ENCODE assay signal across 26 cellular contexts in the genomic region with DNA sequence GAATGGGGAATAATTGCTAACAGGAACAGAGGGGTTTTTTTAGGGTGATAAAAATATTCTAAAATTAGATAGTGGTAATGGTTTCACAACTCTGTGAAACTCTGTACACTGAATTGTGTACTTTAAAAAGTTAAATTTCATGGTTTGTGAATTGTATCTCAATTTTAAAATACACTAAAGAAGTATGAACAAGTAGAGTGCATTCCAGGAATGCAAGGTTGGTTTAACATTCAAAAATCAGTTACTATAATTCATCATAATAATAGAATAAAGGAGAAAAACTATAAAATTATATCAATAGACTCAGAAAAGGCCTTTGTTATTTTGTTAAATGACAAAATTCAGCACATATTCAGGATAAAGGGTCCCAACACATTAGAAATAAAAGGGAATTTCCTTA. TPM values are rescaled to one million over a fixed set of nuclear protein-coding genes. Genes with fewer than 3 reads are reported as not detected.
DNase-seq lines count a peak whose midpoint lies in the region; ATAC-seq, FAIRE-seq and TF ChIP-seq lines count a peak whose summit lies in the region.
"Had no signal": no experiment of that assay in that cellular context is flagged by ENCODE, and none has a peak within 500 bp of the region (broad histone marks: within the 10 kb centered on the region; RNA-seq: fewer than 3 reads in every experiment).

No MANE protein-coding gene starts in this region.

- peaks cover 60% of the 10 kb centered on the region for H3K4me1 Mint-ChIP-seq in activated naive CD4-positive, alpha-beta T cell treated with anti-CD3 and anti-CD28 coated beads for 36 hours (ENCODE audit: low read depth)
- H3K4me1 Mint-ChIP-seq in activated B cell treated with CpG ODN at 0.5 μM for 24 hours: peaks cover 45% of the 10 kb centered on the region
- H3K4me1 Mint-ChIP-seq in activated T-helper 17 cell treated with anti-CD3 and anti-CD28 coated beads, Interleukin-2, amount 50 U/mL, for 72 hours: peaks cover 39% of the 10 kb centered on the region
- peaks cover 32% of the 10 kb centered on the region for H3K4me1 Mint-ChIP-seq in CD4-positive, alpha-beta T cell (ENCODE audit: low read depth)

- intact Hi-C loops in activated naive CD4-positive, alpha-beta T cell treated with anti-CD3 and anti-CD28 coated beads for 36 hours (cut with micrococcal nuclease): loop anchor here (2.0 kb wide), 1 partner anchor 150 kb away; the partner anchor contains the start of genes ERG28 and TTLL5
- intact Hi-C loops in activated B cell treated with CpG ODN at 0.5 μM for 24 hours (cut with micrococcal nuclease): loop anchor here (1.0 to 10.0 kb wide), 2 partner anchors 12 to 1614 kb away; no protein-coding TSS in a partner anchor
- intact Hi-C loops in K562 (cut with micrococcal nuclease): no loop called here
- intact Hi-C loops in CD4-positive, alpha-beta T cell (cut with DNase I, micrococcal nuclease): loop anchor here in 1 of 2 experiments (10.0 kb wide), 1 partner anchor 144 kb away; no protein-coding TSS in a partner anchor

- no peaks in the 10 kb centered on the region for H3K36me3 ChIP-seq in K562 (ENCODE audit: control insufficient read depth, insufficient read depth, low read length)

- peaks cover 25% of the 10 kb centered on the region for H3K9me3 Mint-ChIP-seq in activated naive CD4-positive, alpha-beta T cell treated with anti-CD3 and anti-CD28 coated beads for 36 hours
- H3K9me3 Mint-ChIP-seq in activated B cell treated with CpG ODN at 0.5 μM for 24 hours: peaks cover 5% of the 10 kb centered on the region
- H3K9me3 Mint-ChIP-seq in activated T-helper 17 cell treated with anti-CD3 and anti-CD28 coated beads, Interleukin-2, amount 50 U/mL, for 72 hours: peaks cover 11% of the 10 kb centered on the region
- H3K9me3 Mint-ChIP-seq in CD4-positive, alpha-beta T cell: peaks cover 7% of the 10 kb centered on the region

- no TSS peak for BruUV-seq in K562 (replicated peaks; lab: Mats Ljungman, UMichigan)

- H3K27ac Mint-ChIP-seq in activated naive CD4-positive, alpha-beta T cell treated with anti-CD3 and anti-CD28 coated beads for 36 hours: peak overlapping the region; percentile 83
- peak overlapping the region; percentile 50 for H3K27ac Mint-ChIP-seq in activated B cell treated with CpG ODN at 0.5 μM for 24 hours
- peak overlapping the region; percentile 91 for H3K27ac Mint-ChIP-seq in activated T-helper 17 cell treated with anti-CD3 and anti-CD28 coated beads, Interleukin-2, amount 50 U/mL, for 72 hours
- H3K27ac Mint-ChIP-seq in CD4-positive, alpha-beta T cell: no peak overlapping the region
- H3K27ac Mint-ChIP-seq: CD8-positive, alpha-beta T cell had no signal

- in situ Hi-C loops in K562 (cut with MboI): no loop called here

- H3K27me3 ChIP-seq in K562 (ENCODE audit: control insufficient read depth in 2 of 2, insufficient read depth in 2 of 2, low read length in 2 of 2): peaks cover 0 to 9% of the 10 kb centered on the region in 2 experiments; a peak in 1 of 5 replicates
- no peaks in the 10 kb centered on the region for H3K27me3 ChIP-seq in CD4-positive, alpha-beta T cell (ENCODE audit: control insufficient read depth, insufficient read depth, low read length)

- H3K9me3 ChIP-seq in K562 (replicated peaks; ENCODE audit: control insufficient read depth, insufficient read depth, low read depth, low read length): no peaks in the 10 kb centered on the region
- H3K9me3 ChIP-seq in CD4-positive, alpha-beta T cell (ENCODE audit: control insufficient read depth, low read length): peaks cover 18% of the 10 kb centered on the region

- no peak overlapping the region for H2AFZ ChIP-seq in K562 (ENCODE audit: low read depth, low read length)

- CTCF ChIA-PET in activated naive CD4-positive, alpha-beta T cell treated with anti-CD3 and anti-CD28 coated beads for 36 hours (lab: Charles Lee): interaction anchor here (1.0 to 1.7 kb wide), 3 partner anchors 22 to 143 kb away, joined by 3 to 12 read pairs (median 4); no protein-coding TSS in a partner anchor
- CTCF ChIA-PET in activated B cell treated with CpG ODN at 0.5 μM for 24 hours (lab: Charles Lee) (no interaction called here), K562 (lab: Yijun Ruan, JAX; ENCODE audit: low intra/inter-chr PET ratio) (no interaction called here), HEK293T (lab: Yijun Ruan, JAX) (no interaction called here)
- CTCF ChIA-PET in CD4-positive, alpha-beta T cell (lab: Charles Lee): no interaction called here

- H3K4me3 ChIP-seq in K562: no peak overlapping the region

- peaks cover 0 to 9% of the 10 kb centered on the region in 2 experiments; a peak in 3 of 5 replicates for H3K4me1 ChIP-seq in K562 (replicated peaks in 1 of 2; ENCODE audit: control insufficient read depth in 2 of 2, insufficient read depth in 2 of 2, low read length in 2 of 2)

- POLR2A ChIA-PET in activated B cell treated with CpG ODN at 0.5 μM for 24 hours (lab: Charles Lee): interaction anchor here (1.3 to 6.5 kb wide), 2 partner anchors 16 to 28 kb away, joined by 4 to 132 read pairs; no protein-coding TSS in a partner anchor
- POLR2A ChIA-PET in K562 (lab: Yijun Ruan, JAX): no interaction called here
- POLR2A ChIA-PET in HEK293T (lab: Yijun Ruan, JAX): no interaction called here
- POLR2A ChIA-PET in CD4-positive, alpha-beta T cell (lab: Charles Lee): no interaction called here

- no peak overlapping the region for H3K9ac ChIP-seq in K562 (ENCODE audit: insufficient read depth in 1 of 2, low read depth in 2 of 2, low read length in 2 of 2)
- H3K9ac ChIP-seq: KMS-11 had no signal

- TF ChIP-seq POLR2A in K562 (conservative IDR thresholded peaks at IDR 0.05): no peak

- no peaks in the 10 kb centered on the region for H3K27me3 Mint-ChIP-seq in activated naive CD4-positive, alpha-beta T cell treated with anti-CD3 and anti-CD28 coated beads for 36 hours (ENCODE audit: low read depth)
- H3K27me3 Mint-ChIP-seq in activated B cell treated with CpG ODN at 0.5 μM for 24 hours: no peaks in the 10 kb centered on the region
- no peaks in the 10 kb centered on the region for H3K27me3 Mint-ChIP-seq in activated T-helper 17 cell treated with anti-CD3 and anti-CD28 coated beads, Interleukin-2, amount 50 U/mL, for 72 hours
- H3K27me3 Mint-ChIP-seq in CD4-positive, alpha-beta T cell: no peaks in the 10 kb centered on the region

- no peaks in the 10 kb centered on the region for H3K9me1 ChIP-seq in K562 (ENCODE audit: control insufficient read depth, insufficient read depth, low read length)

- no peaks in the 10 kb centered on the region for H4K20me1 ChIP-seq in K562 (replicated peaks; ENCODE audit: control insufficient read depth, insufficient read depth, low read length)

- H3K4me3 Mint-ChIP-seq in activated naive CD4-positive, alpha-beta T cell treated with anti-CD3 and anti-CD28 coated beads for 36 hours: no peak overlapping the region
- no peak overlapping the region for H3K4me3 Mint-ChIP-seq in activated B cell treated with CpG ODN at 0.5 μM for 24 hours
- peak overlapping the region; percentile 72 for H3K4me3 Mint-ChIP-seq in activated T-helper 17 cell treated with anti-CD3 and anti-CD28 coated beads, Interleukin-2, amount 50 U/mL, for 72 hours
- no peak overlapping the region for H3K4me3 Mint-ChIP-seq in CD4-positive, alpha-beta T cell
- H3K4me3 Mint-ChIP-seq: CD8-positive, alpha-beta T cell had no signal

- TF ChIP-seq RAD21 in K562 (CRISPR knock-in tag; conservative IDR thresholded peaks at IDR 0.05 in 1 of 2, IDR thresholded peaks at IDR 0.05 in 1 of 2): no peak

- no peak overlapping the region for H3K4me2 ChIP-seq in K562 (ENCODE audit: insufficient read depth, low read length)
- H3K4me2 ChIP-seq: KMS-11 had no signal

- H3K36me3 Mint-ChIP-seq in activated naive CD4-positive, alpha-beta T cell treated with anti-CD3 and anti-CD28 coated beads for 36 hours (ENCODE audit: low read depth): peaks cover 11% of the 10 kb centered on the region
- H3K36me3 Mint-ChIP-seq in activated B cell treated with CpG ODN at 0.5 μM for 24 hours (ENCODE audit: low read depth): no peaks in the 10 kb centered on the region
- H3K36me3 Mint-ChIP-seq in activated T-helper 17 cell treated with anti-CD3 and anti-CD28 coated beads, Interleukin-2, amount 50 U/mL, for 72 hours (ENCODE audit: low read depth): no peaks in the 10 kb centered on the region
- H3K36me3 Mint-ChIP-seq in CD4-positive, alpha-beta T cell (ENCODE audit: low read depth): no peaks in the 10 kb centered on the region
- H3K36me3 Mint-ChIP-seq: CD8-positive, alpha-beta T cell had no signal

- no peak for FAIRE-seq in K562 (lab: Jason Lieb, UNC)
- FAIRE-seq: GM12892, H1 had no signal

- no peak for DNase-seq in activated naive CD4-positive, alpha-beta T cell treated with anti-CD3 and anti-CD28 coated beads for 36 hours
- no peak for DNase-seq in activated naive CD4-positive, alpha-beta T cell treated with anti-CD3 and anti-CD28 coated beads, Interleukin-2, amount 50 U/mL, for 16 hours
- DNase-seq in activated B cell treated with CpG ODN at 0.5 μM for 24 hours (no peak), K562 (ENCODE audit: extremely low read depth in 1 of 4, low spot score in 3 of 4) (no peak), HEK293T (ENCODE audit: extremely low spot score) (no peak)
- no peak for DNase-seq in CD4-positive, alpha-beta T cell
- DNase-seq: C1 segment of cervical spinal cord; CD8-positive, alpha-beta T cell; DMS 273 treated with DMSO at 0.1 percent for 48 hours; DMS79; EL; GF-D8; HCEC 1CT; IMR-90; MM.1S; NCI-H2029; NCI-H446; NCI-H524 treated with DMSO at 0.1 percent for 48 hours; NCI-H774; Right ventricle myocardium superior; RPMI8226 had no signal

- TF ChIP-seq CTCF in activated B cell treated with CpG ODN at 0.5 μM for 24 hours (IDR thresholded peaks at IDR 0.05): no peak
- no peak for TF ChIP-seq CTCF in K562 (IDR thresholded peaks at IDR 0.05 in 2 of 3, conservative IDR thresholded peaks at IDR 0.05 in 1 of 3; ENCODE audit: insufficient read depth in 2 of 3, low read depth in 1 of 3, low read length in 3 of 3)
- no peak for TF ChIP-seq CTCF in CD4-positive, alpha-beta T cell (IDR thresholded peaks at IDR 0.05)

- no peak overlapping the region for H3K27ac ChIP-seq in K562 (ENCODE audit: extremely low read depth, low read depth, low read length)
- H3K27ac ChIP-seq in CD4-positive, alpha-beta T cell (ENCODE audit: low read depth, low read length): no peak overlapping the region
- H3K27ac ChIP-seq: KMS-11 had no signal

- no peaks in the 10 kb centered on the region for H3K79me2 ChIP-seq in K562 (ENCODE audit: control insufficient read depth, insufficient read depth, low read length)

- ATAC-seq in activated B cell treated with CpG ODN at 0.5 μM for 24 hours (ENCODE audit: low read depth) (no peak), K562 (no peak)
- ATAC-seq in activated T-helper 17 cell treated with anti-CD3 and anti-CD28 coated beads, Interleukin-2, amount 50 U/mL, for 72 hours (replicated peaks): peak; percentile 31
- no peak for ATAC-seq in CD4-positive, alpha-beta T cell (ENCODE audit: poor library complexity)
- ATAC-seq: CD8-positive, alpha-beta T cell had no signal

- TF ChIP-seq EP300 in K562 (IDR thresholded peaks at IDR 0.05; ENCODE audit: low read length): no peak

RNA-seq across cellular contexts. Expression of gene BATF, which starts 11.1 kb away (rescaled TPM):
- 100 to 1,000 TPM; 178 to 179 TPM for total RNA-seq in activated naive CD4-positive, alpha-beta T cell treated with anti-CD3 and anti-CD28 coated beads for 36 hours
- 160 and 171 TPM in 2 replicates for total RNA-seq in activated B cell treated with CpG ODN at 0.5 μM for 24 hours
- total RNA-seq in activated T-helper 17 cell treated with anti-CD3 and anti-CD28 coated beads, Interleukin-2, amount 50 U/mL, for 72 hours: 100 to 1,000 TPM; 123 to 211 TPM
- total RNA-seq in K562 (2011; cell fraction: chromatin; rRNA removed; ENCODE audit: low replicate concordance): not detected in 2 replicates
- 0.50 TPM in 1 of 2 replicates, not detected in the other for total RNA-seq in K562 (2011; cell fraction: nucleolus; rRNA removed)
- not detected in 2 replicates for total RNA-seq in K562 (2011; cell fraction: nucleoplasm; rRNA removed)
- total RNA-seq in K562 (2014; rRNA removed): 1.0 and 3.4 TPM in 2 replicates
- 0.26 TPM in 1 of 2 replicates, not detected in the other for total RNA-seq in K562 (2014; rRNA removed; fragmentation: Illumina TruSeq; extraction: Trizol)
- total RNA-seq in K562 (2015; rRNA removed; fragmentation: Illumina TruSeq; extraction: Trizol): 2.1 and 2.9 TPM in 2 replicates
- 0.31 and 0.49 TPM in 2 replicates for total RNA-seq in K562 (2021)
- 0.32 TPM in 1 of 2 replicates, not detected in the other for polyA plus RNA-seq in K562 (2011; rRNA removed)
- 0.31 and 0.58 TPM in 2 replicates for polyA plus RNA-seq in K562 (2011; cell fraction: cytosol; rRNA removed)
- polyA plus RNA-seq in K562 (2011; cell fraction: nucleus; rRNA removed): not detected in 2 replicates
- 1.8 and 2.3 TPM in 2 replicates for polyA plus RNA-seq in K562 (2012)
- polyA plus RNA-seq in K562 (2014; fragmentation: Illumina TruSeq; extraction: Trizol): 0.55 and 1.1 TPM in 2 replicates
- polyA plus RNA-seq in K562 (2014; fragmentation: Nextera tagmentation; extraction: Ambion mirVana): under 1 TPM; 0.13 to 0.28 TPM
- 1.0 and 1.3 TPM in 2 replicates for polyA plus RNA-seq in K562 (2014; rRNA removed)
- polyA minus RNA-seq in K562 (2011; rRNA and poly(A)+ RNA removed): not detected in 2 replicates
- not detected in 2 replicates for polyA minus RNA-seq in K562 (2011; cell fraction: cytosol; rRNA and poly(A)+ RNA removed)
- polyA minus RNA-seq in K562 (2011; cell fraction: nucleus; rRNA and poly(A)+ RNA removed): not detected in 2 replicates
- 1 to 10 TPM; 6.7 to 7.8 TPM for total RNA-seq in CD4-positive, alpha-beta T cell
- total RNA-seq: A673, H1, IMR-90 had no signal
- polyA plus RNA-seq: H1, IMR-90 had no signal

Comparison
In these comparisons a context has a peak if more than half of its experiments do, and no peak if none do; other contexts are left out.
1. RNA of gene BATF, which starts 11.1 kb away (total RNA-seq): 123 to 211 TPM in activated T-helper 17 cell treated with anti-CD3 and anti-CD28 coated beads, Interleukin-2, amount 50 U/mL, for 72 hours, 178 to 179 TPM in activated naive CD4-positive, alpha-beta T cell treated with anti-CD3 and anti-CD28 coated beads for 36 hours and 160 to 171 TPM in activated B cell treated with CpG ODN at 0.5 μM for 24 hours; 6.7 to 7.8 TPM in CD4-positive, alpha-beta T cell and 0.26 to 3.4 TPM in K562; every median in the first group is over 10 times any median in the second.